ENCODE assay signal across 1 cellular context in genomic region chr16:83807710-83808572, GRCh38.
TF ChIP-seq lines count a peak whose summit lies in the region.

HSBP1 (plus strand) TSS chr16:83807978; CDS start chr16:83808077, 99 bp downstream.

TF ChIP-seq in HepG2, 621 proteins besides CTCF, POLR2A, EP300 and RAD21 (continued from another document and continues in another):
- TF ChIP-seq, protein P1, sequence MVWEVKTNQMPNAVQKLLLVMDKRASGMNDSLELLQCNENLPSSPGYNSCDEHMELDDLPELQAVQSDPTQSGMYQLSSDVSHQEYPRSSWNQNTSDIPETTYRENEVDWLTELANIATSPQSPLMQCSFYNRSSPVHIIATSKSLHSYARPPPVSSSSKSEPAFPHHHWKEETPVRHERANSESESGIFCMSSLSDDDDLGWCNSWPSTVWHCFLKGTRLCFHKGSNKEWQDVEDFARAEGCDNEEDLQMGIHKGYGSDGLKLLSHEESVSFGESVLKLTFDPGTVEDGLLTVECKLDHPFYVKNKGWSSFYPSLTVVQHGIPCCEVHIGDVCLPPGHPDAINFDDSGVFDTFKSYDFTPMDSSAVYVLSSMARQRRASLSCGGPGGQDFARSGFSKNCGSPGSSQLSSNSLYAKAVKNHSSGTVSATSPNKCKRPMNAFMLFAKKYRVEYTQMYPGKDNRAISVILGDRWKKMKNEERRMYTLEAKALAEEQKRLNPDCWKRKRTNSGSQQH (CRISPR knock-in tag; IDR thresholded peaks at IDR 0.05; ENCODE audit: low read depth), result no peak
- TF ChIP-seq ZNF562 (CRISPR knock-in tag; IDR thresholded peaks at IDR 0.05; ENCODE audit: borderline replicate concordance) (no peak), POLR2AphosphoS5 (IDR thresholded peaks at IDR 0.05; ENCODE audit: low read depth, low read length) (peak; percentile 96), ZNF790 (CRISPR knock-in tag; IDR thresholded peaks at IDR 0.05; ENCODE audit: borderline replicate concordance) (no peak), ZNF670 (CRISPR knock-in tag; IDR thresholded peaks at IDR 0.05; ENCODE audit: borderline replicate concordance) (no peak), MYC (CRISPR knock-in tag; IDR thresholded peaks at IDR 0.05; ENCODE audit: borderline replicate concordance) (peak; percentile 42), SIX1 (CRISPR knock-in tag; IDR thresholded peaks at IDR 0.05; ENCODE audit: borderline replicate concordance) (no peak; the same call in 1 of the 2 replicates), ZFP90 (CRISPR knock-in tag; IDR thresholded peaks at IDR 0.05; ENCODE audit: borderline replicate concordance) (peak; percentile 70; the same call in 1 of the 2 replicates), SNAPC2 (CRISPR knock-in tag; IDR thresholded peaks at IDR 0.05) (peak; percentile 57; the same call in 1 of the 2 replicates), TBL1XR1 (IDR thresholded peaks at IDR 0.05; ENCODE audit: borderline replicate concordance, low read length, partially characterized antibody) (peak; percentile 62), MTA1 (CRISPR knock-in tag; IDR thresholded peaks at IDR 0.05; ENCODE audit: borderline replicate concordance) (peak; percentile 89; the same call in 1 of the 2 replicates), ATF4 (CRISPR knock-in tag; IDR thresholded peaks at IDR 0.05) (no peak), JUND (CRISPR knock-in tag; IDR thresholded peaks at IDR 0.05) (peak; percentile 19; the same call in 1 of the 2 replicates), ZBTB10 (CRISPR knock-in tag; IDR thresholded peaks at IDR 0.05; ENCODE audit: borderline replicate concordance) (no peak), KMT2A (CRISPR knock-in tag; IDR thresholded peaks at IDR 0.05) (peak; percentile 81), CAMTA2 (CRISPR knock-in tag; IDR thresholded peaks at IDR 0.05; ENCODE audit: borderline replicate concordance) (no peak; the same call in 1 of the 2 replicates), U2AF2 (IDR thresholded peaks at IDR 0.05; ENCODE audit: low read depth, low read length) (no peak), ZNF12 (CRISPR knock-in tag; IDR thresholded peaks at IDR 0.05) (peak; percentile 54; the same call in 1 of the 2 replicates), THAP11 (CRISPR knock-in tag; IDR thresholded peaks at IDR 0.05) (peak; percentile 99), TSC22D2 (CRISPR knock-in tag; IDR thresholded peaks at IDR 0.05; ENCODE audit: borderline replicate concordance) (peak; percentile 35; the same call in 1 of the 2 replicates), ZNF362 (CRISPR knock-in tag; IDR thresholded peaks at IDR 0.05; ENCODE audit: borderline replicate concordance) (no peak; the same call in 1 of the 2 replicates), HES4 (CRISPR knock-in tag; IDR thresholded peaks at IDR 0.05; ENCODE audit: borderline replicate concordance) (no peak; the same call in 1 of the 2 replicates), ZNF768 (CRISPR knock-in tag; IDR thresholded peaks at IDR 0.05) (peak; percentile 92), KAT7 (CRISPR knock-in tag; IDR thresholded peaks at IDR 0.05; ENCODE audit: borderline replicate concordance) (peak; percentile 32; the same call in 1 of the 2 replicates), HMGA1 (CRISPR knock-in tag; conservative IDR thresholded peaks at IDR 0.05) (no peak), AGO2 (optimal IDR thresholded peaks at IDR 0.05; ENCODE audit: low read depth, low read length) (peak; percentile 76), TEAD3 (CRISPR knock-in tag; optimal IDR thresholded peaks at IDR 0.05; ENCODE audit: borderline replicate concordance) (peak; percentile 84), ZNF766 (CRISPR knock-in tag; IDR thresholded peaks at IDR 0.05; ENCODE audit: borderline replicate concordance) (no peak; the same call in 1 of the 2 replicates), ZFAT (CRISPR knock-in tag; conservative IDR thresholded peaks at IDR 0.05) (0 out of 2 replicates have a peak, but pooled peaks have one; percentile 28), ARID5B (CRISPR knock-in tag; IDR thresholded peaks at IDR 0.05) (peak; percentile 65; the same call in 1 of the 2 replicates), MIXL1 (CRISPR knock-in tag; IDR thresholded peaks at IDR 0.05) (peak; percentile 64; the same call in 1 of the 2 replicates), ARHGAP35 (CRISPR knock-in tag; IDR thresholded peaks at IDR 0.05; ENCODE audit: borderline replicate concordance) (no peak; the same call in 1 of the 2 replicates), BORCS8-MEF2B (CRISPR knock-in tag; IDR thresholded peaks at IDR 0.05) (peak; percentile 82; the same call in 1 of the 2 replicates), KLF11 (CRISPR knock-in tag; IDR thresholded peaks at IDR 0.05) (no peak), CBX2 (IDR thresholded peaks at IDR 0.05; ENCODE audit: low read depth, low read length) (no peak), CBX2 (CRISPR knock-in tag; IDR thresholded peaks at IDR 0.05; ENCODE audit: low read depth) (no peak), TCF12 (IDR thresholded peaks at IDR 0.05) (no peak), TCF12 (CRISPR knock-in tag; IDR thresholded peaks at IDR 0.05) (peak; percentile 90), POGZ (CRISPR knock-in tag; IDR thresholded peaks at IDR 0.05) (peak; percentile 64; the same call in 1 of the 2 replicates), DNMT3B (CRISPR knock-in tag; conservative IDR thresholded peaks at IDR 0.05) (no peak), ZNF326 (CRISPR knock-in tag; IDR thresholded peaks at IDR 0.05; ENCODE audit: borderline replicate concordance) (no peak), LCORL (IDR thresholded peaks at IDR 0.05) (no peak), LCORL (CRISPR knock-in tag; IDR thresholded peaks at IDR 0.05) (peak; percentile 67; the same call in 1 of the 2 replicates)
- TF ChIP-seq, protein P2, sequence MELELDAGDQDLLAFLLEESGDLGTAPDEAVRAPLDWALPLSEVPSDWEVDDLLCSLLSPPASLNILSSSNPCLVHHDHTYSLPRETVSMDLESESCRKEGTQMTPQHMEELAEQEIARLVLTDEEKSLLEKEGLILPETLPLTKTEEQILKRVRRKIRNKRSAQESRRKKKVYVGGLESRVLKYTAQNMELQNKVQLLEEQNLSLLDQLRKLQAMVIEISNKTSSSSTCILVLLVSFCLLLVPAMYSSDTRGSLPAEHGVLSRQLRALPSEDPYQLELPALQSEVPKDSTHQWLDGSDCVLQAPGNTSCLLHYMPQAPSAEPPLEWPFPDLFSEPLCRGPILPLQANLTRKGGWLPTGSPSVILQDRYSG (CRISPR knock-in tag; IDR thresholded peaks at IDR 0.05), result 0 out of 2 replicates have a peak, but pooled peaks have one; percentile 66
- TF ChIP-seq, protein P3, sequence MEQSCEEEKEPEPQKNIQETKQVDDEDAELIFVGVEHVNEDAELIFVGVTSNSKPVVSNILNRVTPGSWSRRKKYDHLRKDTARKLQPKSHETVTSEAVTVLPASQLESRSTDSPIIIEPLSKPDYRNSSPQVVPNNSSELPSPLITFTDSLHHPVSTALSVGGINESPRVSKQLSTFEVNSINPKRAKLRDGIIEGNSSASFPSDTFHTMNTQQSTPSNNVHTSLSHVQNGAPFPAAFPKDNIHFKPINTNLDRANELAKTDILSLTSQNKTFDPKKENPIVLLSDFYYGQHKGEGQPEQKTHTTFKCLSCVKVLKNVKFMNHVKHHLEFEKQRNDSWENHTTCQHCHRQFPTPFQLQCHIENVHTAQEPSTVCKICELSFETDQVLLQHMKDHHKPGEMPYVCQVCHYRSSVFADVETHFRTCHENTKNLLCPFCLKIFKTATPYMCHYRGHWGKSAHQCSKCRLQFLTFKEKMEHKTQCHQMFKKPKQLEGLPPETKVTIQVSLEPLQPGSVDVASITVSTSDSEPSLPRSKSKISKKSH (CRISPR knock-in tag; IDR thresholded peaks at IDR 0.05; ENCODE audit: borderline replicate concordance), result peak; percentile 42
- TF ChIP-seq, protein P4, sequence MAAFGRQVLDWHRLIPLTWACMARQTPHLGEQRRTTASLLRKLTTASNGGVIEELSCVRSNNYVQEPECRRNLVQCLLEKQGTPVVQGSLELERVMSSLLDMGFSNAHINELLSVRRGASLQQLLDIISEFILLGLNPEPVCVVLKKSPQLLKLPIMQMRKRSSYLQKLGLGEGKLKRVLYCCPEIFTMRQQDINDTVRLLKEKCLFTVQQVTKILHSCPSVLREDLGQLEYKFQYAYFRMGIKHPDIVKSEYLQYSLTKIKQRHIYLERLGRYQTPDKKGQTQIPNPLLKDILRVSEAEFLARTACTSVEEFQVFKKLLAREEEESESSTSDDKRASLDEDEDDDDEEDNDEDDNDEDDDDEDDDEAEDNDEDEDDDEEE (CRISPR knock-in tag; IDR thresholded peaks at IDR 0.05), result 0 out of 2 replicates have a peak, but pooled peaks have one; percentile 43
- TF ChIP-seq, protein P5, sequence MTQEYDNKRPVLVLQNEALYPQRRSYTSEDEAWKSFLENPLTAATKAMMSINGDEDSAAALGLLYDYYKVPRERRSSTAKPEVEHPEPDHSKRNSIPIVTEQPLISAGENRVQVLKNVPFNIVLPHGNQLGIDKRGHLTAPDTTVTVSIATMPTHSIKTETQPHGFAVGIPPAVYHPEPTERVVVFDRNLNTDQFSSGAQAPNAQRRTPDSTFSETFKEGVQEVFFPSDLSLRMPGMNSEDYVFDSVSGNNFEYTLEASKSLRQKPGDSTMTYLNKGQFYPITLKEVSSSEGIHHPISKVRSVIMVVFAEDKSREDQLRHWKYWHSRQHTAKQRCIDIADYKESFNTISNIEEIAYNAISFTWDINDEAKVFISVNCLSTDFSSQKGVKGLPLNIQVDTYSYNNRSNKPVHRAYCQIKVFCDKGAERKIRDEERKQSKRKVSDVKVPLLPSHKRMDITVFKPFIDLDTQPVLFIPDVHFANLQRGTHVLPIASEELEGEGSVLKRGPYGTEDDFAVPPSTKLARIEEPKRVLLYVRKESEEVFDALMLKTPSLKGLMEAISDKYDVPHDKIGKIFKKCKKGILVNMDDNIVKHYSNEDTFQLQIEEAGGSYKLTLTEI (CRISPR knock-in tag; conservative IDR thresholded peaks at IDR 0.05), result no peak
